20 cellular contexts compared by ENCODE assay signal in the genomic region with DNA sequence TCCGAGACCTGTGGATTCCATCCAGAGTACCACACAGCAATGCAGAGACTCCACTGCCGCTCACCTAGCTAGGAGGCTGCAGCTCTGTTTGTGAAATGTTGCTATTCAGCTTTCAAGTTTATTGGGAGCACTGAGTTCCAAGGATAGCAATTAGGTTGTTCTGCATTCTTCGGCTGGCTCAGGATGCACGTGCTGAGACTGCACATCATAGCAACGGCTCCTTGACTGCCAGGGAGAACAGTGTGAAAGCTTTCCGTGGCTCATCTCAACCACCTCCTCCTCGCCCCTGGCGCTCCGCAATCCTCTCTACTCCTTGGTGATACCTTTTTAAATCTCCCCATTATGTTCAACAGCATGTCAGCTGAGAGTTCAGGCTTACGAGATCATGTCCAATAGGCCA.
DNase-seq lines count a peak whose midpoint lies in the region; ATAC-seq, FAIRE-seq and TF ChIP-seq lines count a peak whose summit lies in the region.
"Had no signal": no experiment of that assay in that cellular context is flagged by ENCODE, and none has a peak within 500 bp of the region (broad histone marks: within the 10 kb centered on the region; RNA-seq: fewer than 3 reads in every experiment).

No MANE protein-coding gene starts in this region.

- TF ChIP-seq CTCF in nephron (IDR thresholded peaks at IDR 0.05; ENCODE audit: unreplicated experiment in 3 of 3), result no peak
- no peak for TF ChIP-seq CTCF in testis (IDR thresholded peaks at IDR 0.05)

- DNase-seq in Ammon's horn (ENCODE audit: low spot score) (peak; percentile 22), HTR-8/SVneo (ENCODE audit: insufficient read length, low spot score) (no peak), testis (peak; percentile 63)
- DNase-seq: ACHN; Caco-2; CD4-positive, alpha-beta T cell; GOT3; H7; HFFc6 had no signal

- no peak overlapping the region for H3K4me3 ChIP-seq in testis

- no peaks in the 10 kb centered on the region for H3K27me3 Mint-ChIP-seq in nephron (ENCODE audit: low read depth)
- H3K27me3 Mint-ChIP-seq: CD4-positive, alpha-beta T cell had no signal

- H3K9me3 ChIP-seq in testis, result no peaks in the 10 kb centered on the region
- H3K9me3 ChIP-seq: Caco-2 had no signal

- H3K36me3 ChIP-seq in testis (ENCODE audit: low read depth, missing control alignments), result no peaks in the 10 kb centered on the region

- peak overlapping the region in 2 of 3 experiments; percentile 12 to 28 for H3K27ac Mint-ChIP-seq in nephron
- H3K27ac Mint-ChIP-seq: CD4-positive, alpha-beta T cell; HFFc6; IgD-negative memory B cell had no signal

- H3K4me3 Mint-ChIP-seq in nephron, result no peak overlapping the region
- H3K4me3 Mint-ChIP-seq: CD4-positive, alpha-beta T cell; HFFc6; IgD-negative memory B cell had no signal

- ATAC-seq in GM18520 (IDR thresholded peaks at IDR 0.05; ENCODE audit: unreplicated experiment) (no peak), GM19328 (IDR thresholded peaks at IDR 0.05; ENCODE audit: unreplicated experiment) (no peak)
- ATAC-seq: HCT116, HepG2 had no signal

- peaks cover 15% of the 10 kb centered on the region for H3K4me1 Mint-ChIP-seq in nephron

- FAIRE-seq in HTR-8/SVneo (lab: Jason Lieb, UNC), result peak; percentile 72
- FAIRE-seq: A204.1, D721Med, G401.6, GM12891, HepG2 had no signal

- 62 to 68% methylated on average over 10 of the region's 10 CpGs for WGBS in testis, 2 donors

- peaks cover 7% of the 10 kb centered on the region for H3K4me1 ChIP-seq in testis
- H3K4me1 ChIP-seq: Caco-2 had no signal

- TF ChIP-seq POLR2A in testis (IDR thresholded peaks at IDR 0.05), result no peak

- H3K36me3 Mint-ChIP-seq in nephron (ENCODE audit: low read depth), result no peaks in the 10 kb centered on the region
- H3K36me3 Mint-ChIP-seq: IgD-negative memory B cell had no signal

- no peaks in the 10 kb centered on the region for H3K9me3 Mint-ChIP-seq in nephron
- H3K9me3 Mint-ChIP-seq: CD4-positive, alpha-beta T cell had no signal

- intact Hi-C loops in testis (cut with DNase I; ENCODE audit: low total_unique reads), result no loop called here

- no peaks in the 10 kb centered on the region for H3K27me3 ChIP-seq in testis

- peak overlapping the region in 1 of 2 donors; percentile 58 for H3K27ac ChIP-seq in testis
- H3K27ac ChIP-seq: C4-2B had no signal
